ENCODE assay signal across 18 cellular contexts in genomic region chr17:49629447-49629846, GRCh38. TPM values are rescaled to one million over a fixed set of nuclear protein-coding genes. Genes with fewer than 3 reads are reported as not detected.
DNase-seq lines count a peak whose midpoint lies in the region; ATAC-seq and TF ChIP-seq lines count a peak whose summit lies in the region.
"Had no signal": no experiment of that assay in that cellular context is flagged by ENCODE, and none has a peak within 500 bp of the region (broad histone marks: within the 10 kb centered on the region; RNA-seq: fewer than 3 reads in every experiment).

No MANE protein-coding gene starts in this region.

- no peak overlapping the region for H4K8ac ChIP-seq in mesenchymal stem cell (ENCODE audit: low read length)

- H3K4me3 ChIP-seq in heart right ventricle, result no peak overlapping the region
- peak overlapping the region; percentile 27 for H3K4me3 ChIP-seq in coronary artery
- no peak overlapping the region for H3K4me3 ChIP-seq in mesenchymal stem cell (ENCODE audit: insufficient read depth in 1 of 2, low read depth in 1 of 2, low read length in 2 of 2)
- no peak overlapping the region for H3K4me3 ChIP-seq in osteoblast (ENCODE audit: insufficient read depth, low read length)
- H3K4me3 ChIP-seq: adrenal gland, spleen had no signal

- no peak overlapping the region for H2BK12ac ChIP-seq in mesenchymal stem cell (ENCODE audit: low read length in 2 of 2)

- no peak overlapping the region for H4K91ac ChIP-seq in mesenchymal stem cell (ENCODE audit: low read length)

- H2BK5ac ChIP-seq in mesenchymal stem cell (ENCODE audit: low read depth, low read length, poor library complexity, severe bottlenecking), result no peak overlapping the region

- H3K9ac ChIP-seq in mesenchymal stem cell (ENCODE audit: low read length), result peak overlapping the region; percentile 10

- H3K18ac ChIP-seq in mesenchymal stem cell (ENCODE audit: low read depth in 1 of 2, low read length in 2 of 2), result no peak overlapping the region

- ATAC-seq in heart right ventricle (no peak), GM21381 (IDR thresholded peaks at IDR 0.05; ENCODE audit: unreplicated experiment) (no peak)

- no peak overlapping the region for H2BK120ac ChIP-seq in mesenchymal stem cell (ENCODE audit: low read depth, low read length)

- H3K79me2 ChIP-seq in osteoblast (ENCODE audit: insufficient read depth, low read length), result peaks cover 65% of the 10 kb centered on the region

- DNase-seq in heart right ventricle (no peak), cardiac septum (ENCODE audit: low spot score) (no peak), coronary artery (ENCODE audit: low spot score) (no peak), mesenchymal stem cell (no peak), HuH-7 (ENCODE audit: low spot score) (no peak), osteoblast (ENCODE audit: insufficient read length, low spot score, missing footprints) (no peak)
- DNase-seq in activated CD4-positive, alpha-beta T cell treated with anti-CD3 and anti-CD28 coated beads for 1 hour, result no peak
- DNase-seq: ACHN; activated CD4-positive, alpha-beta T cell treated with anti-CD3 and anti-CD28 coated beads, Interleukin-2, amount 50 U/mL, for 1 hour; adrenal gland; GDM1; KG1; NCI-H1694 treated with DMSO at 0.1 percent for 48 hours; spleen; stimulated activated CD4-positive, alpha-beta T cell treated with anti-CD3 and anti-CD28 coated beads, Interleukin-4, amount 100 ng/mL, for 4 hours; T-helper 1 cell had no signal

- H3K4me2 ChIP-seq in mesenchymal stem cell (ENCODE audit: low read length, poor library complexity, severe bottlenecking) (no peak overlapping the region), osteoblast (ENCODE audit: insufficient read depth, low read length) (no peak overlapping the region)

- H3K27ac ChIP-seq in heart right ventricle, result peak overlapping the region in 7 of 10 donors; percentile 0 to 65 (median 42)
- peak overlapping the region; percentile 78 to 80 for H3K27ac ChIP-seq in coronary artery
- no peak overlapping the region for H3K27ac ChIP-seq in mesenchymal stem cell (ENCODE audit: low read length, poor library complexity, severe bottlenecking)
- no peak overlapping the region for H3K27ac ChIP-seq in osteoblast (ENCODE audit: low read depth, low read length)
- H3K27ac ChIP-seq: C4-2B, spleen had no signal

- H3K36me3 ChIP-seq in heart right ventricle (peaks cover 0 to 9% (median 0%) of the 10 kb centered on the region in 9 donors), mesenchymal stem cell (ENCODE audit: control insufficient read depth in 1 of 2, insufficient read depth in 2 of 2, low read depth in 1 of 2, low read length in 2 of 2) (peaks cover 0 to 2% of the 10 kb centered on the region in 2 experiments), osteoblast (ENCODE audit: insufficient read depth, low read length) (no peaks in the 10 kb centered on the region)

- no peaks in the 10 kb centered on the region for H3K27me3 ChIP-seq in heart right ventricle
- no peaks in the 10 kb centered on the region for H3K27me3 ChIP-seq in mesenchymal stem cell (ENCODE audit: control insufficient read depth in 1 of 2, insufficient read depth in 1 of 2, low read length in 2 of 2)
- no peaks in the 10 kb centered on the region for H3K27me3 ChIP-seq in osteoblast (ENCODE audit: insufficient read depth, low read length)
- H3K27me3 ChIP-seq: adrenal gland, spleen had no signal

- H3K23ac ChIP-seq in mesenchymal stem cell (ENCODE audit: low read length in 2 of 2), result no peak overlapping the region

- H3K14ac ChIP-seq in mesenchymal stem cell (ENCODE audit: low read length in 2 of 2), result no peak overlapping the region

- H2BK15ac ChIP-seq in mesenchymal stem cell (ENCODE audit: low read depth, poor library complexity, severe bottlenecking), result no peak overlapping the region

- no peak overlapping the region for H2AK5ac ChIP-seq in mesenchymal stem cell (ENCODE audit: low read length, severe bottlenecking)

- intact Hi-C loops in heart right ventricle (cut with DNase I) (loop anchor here in 1 of 10 donors (10.0 kb wide), 1 partner anchor 45 kb away; the partner anchor contains the start of gene SPOP), cardiac septum (cut with DNase I) (no loop called here)

- H4K20me1 ChIP-seq in osteoblast (ENCODE audit: insufficient read depth, low read length), result peaks cover 10% of the 10 kb centered on the region

- no peak for TF ChIP-seq CTCF in heart right ventricle (IDR thresholded peaks at IDR 0.05)
- TF ChIP-seq CTCF in coronary artery (IDR thresholded peaks at IDR 0.05), result no peak
- no peak for TF ChIP-seq CTCF in osteoblast (IDR thresholded peaks at IDR 0.05; ENCODE audit: extremely low read depth, low read depth, low read length)

- H3K4me1 ChIP-seq in heart right ventricle, result peaks cover 11 to 96% (median 75%) of the 10 kb centered on the region in 9 donors
- peaks cover 1% of the 10 kb centered on the region for H3K4me1 ChIP-seq in mesenchymal stem cell (ENCODE audit: control insufficient read depth, insufficient read depth, low read depth, low read length)
- peaks cover 35% of the 10 kb centered on the region for H3K4me1 ChIP-seq in osteoblast (ENCODE audit: insufficient read depth, low read length)

- H3K9me3 ChIP-seq in heart right ventricle, result no peaks in the 10 kb centered on the region
- no peaks in the 10 kb centered on the region for H3K9me3 ChIP-seq in mesenchymal stem cell (ENCODE audit: control insufficient read depth, low read length)
- no peaks in the 10 kb centered on the region for H3K9me3 ChIP-seq in osteoblast (ENCODE audit: low read depth, low read length)
- H3K9me3 ChIP-seq: adrenal gland, spleen had no signal

- no peak overlapping the region for H3K4ac ChIP-seq in mesenchymal stem cell (ENCODE audit: low read depth in 1 of 2, low read length in 2 of 2)

- H3K79me1 ChIP-seq in mesenchymal stem cell (replicated peaks; ENCODE audit: low read length, poor library complexity, severe bottlenecking), result peaks cover 13% of the 10 kb centered on the region

- H2AFZ ChIP-seq in mesenchymal stem cell (ENCODE audit: low read depth, low read length) (no peak overlapping the region), osteoblast (ENCODE audit: low read length) (no peak overlapping the region)

RNA-seq across cellular contexts. Expression of gene SPOP, which starts 48.5 kb away (rescaled TPM):
- total RNA-seq in heart right ventricle (10 to 100 TPM; 39.8 to 79.9 (median 67.7) TPM), cardiac septum (68.3 TPM), osteoblast (55.7 and 61.6 TPM in 2 replicates)
- 10 to 100 TPM; 42.4 to 44.5 TPM for polyA plus RNA-seq in heart right ventricle
- 33.1 TPM for polyA plus RNA-seq in mesenchymal stem cell (2013, experiment 1 of 2)
- 34.1 TPM for polyA plus RNA-seq in mesenchymal stem cell (2013, experiment 2 of 2)

RNA-seq across cellular contexts. Expression of gene NXPH3, which starts 53.8 kb away (rescaled TPM):
- total RNA-seq in heart right ventricle (1 to 10 TPM; 2.2 to 4.4 (median 3.2) TPM), cardiac septum (4.4 TPM), osteoblast (1.8 and 3.3 TPM in 2 replicates)
- 1 to 10 TPM; 2.3 to 5.9 TPM for polyA plus RNA-seq in heart right ventricle
- polyA plus RNA-seq in mesenchymal stem cell (2013, experiment 1 of 2), result 0.01 TPM
- polyA plus RNA-seq in mesenchymal stem cell (2013, experiment 2 of 2), result 0.12 TPM

Comparison
In these comparisons a context has a peak if more than half of its experiments do, and no peak if none do; other contexts are left out.
1. H3K27ac ChIP-seq: peak in heart right ventricle (7 of 10) and coronary artery (2 of 2); none in mesenchymal stem cell (single experiment) and osteoblast (single experiment).